1 cellular context compared by ENCODE assay signal in genomic region chr10:22369433-22370072, GRCh38.
A peak's percentile ranks its signal among the peaks of the same experiment; 100 is the strongest.
TF ChIP-seq lines count a peak whose summit lies in the region.

No MANE protein-coding gene starts in this region.

TF ChIP-seq in K562, 482 proteins besides CTCF, POLR2A, EP300 and RAD21 (continued from another document and continues in another):
- TF ChIP-seq ZNF592 (IDR thresholded peaks at IDR 0.05) (peak; percentile 35), TRIM24 (IDR thresholded peaks at IDR 0.05) (peak; percentile 63 to 76; a peak in 3 of 4 replicates), KAT8 (IDR thresholded peaks at IDR 0.05; ENCODE audit: low read depth) (no peak), IRF9 (tag; IDR thresholded peaks at IDR 0.05) (0 out of 2 replicates have a peak, but pooled peaks have one; percentile 26), HNRNPL (IDR thresholded peaks at IDR 0.05; ENCODE audit: low read depth, low read length) (no peak), EP400 (IDR thresholded peaks at IDR 0.05) (peak; percentile 34; the same call in 1 of the 2 replicates), NCOR1 (IDR thresholded peaks at IDR 0.05) (peak; percentile 13; the same call in 1 of the 2 replicates), ZNF395 (CRISPR knock-in tag; IDR thresholded peaks at IDR 0.05) (no peak), HDAC2 (IDR thresholded peaks at IDR 0.05) (peak; percentile 77; the same call in 1 of the 2 replicates), ZNF3 (CRISPR knock-in tag; IDR thresholded peaks at IDR 0.05) (peak; percentile 64), BCOR (IDR thresholded peaks at IDR 0.05) (peak; percentile 95), ZNF311 (CRISPR knock-in tag; IDR thresholded peaks at IDR 0.05) (no peak), JUN (IDR thresholded peaks at IDR 0.05; ENCODE audit: borderline replicate concordance, low read depth, low read length) (peak; percentile 95), JUN (CRISPR knock-in tag; IDR thresholded peaks at IDR 0.05; ENCODE audit: borderline replicate concordance) (no peak), MYC (IDR thresholded peaks at IDR 0.05; ENCODE audit: low read depth, low read length) (no peak), MYC (CRISPR knock-in tag; IDR thresholded peaks at IDR 0.05; ENCODE audit: borderline replicate concordance, low read depth) (no peak), FOS (IDR thresholded peaks at IDR 0.05; ENCODE audit: extremely low read depth, insufficient read length) (peak; percentile 43), GATAD2A (IDR thresholded peaks at IDR 0.05) (0 out of 2 replicates have a peak, but pooled peaks have one; percentile 31), UBTF (IDR thresholded peaks at IDR 0.05; ENCODE audit: borderline replicate concordance in 1 of 2, low read depth in 2 of 2, low read length in 2 of 2) (no peak), FIP1L1 (IDR thresholded peaks at IDR 0.05; ENCODE audit: low read depth, low read length, poor library complexity, severe bottlenecking) (no peak), FOXO4 (CRISPR knock-in tag; IDR thresholded peaks at IDR 0.05) (no peak), NFXL1 (CRISPR knock-in tag; IDR thresholded peaks at IDR 0.05) (0 out of 2 replicates have a peak, but pooled peaks have one; percentile 16), HDGF (IDR thresholded peaks at IDR 0.05) (0 out of 2 replicates have a peak, but pooled peaks have one; percentile 47), CC2D1A (IDR thresholded peaks at IDR 0.05) (peak; percentile 67; the same call in 1 of the 2 replicates), GMEB1 (CRISPR knock-in tag; IDR thresholded peaks at IDR 0.05) (no peak), KLF1 (tag; IDR thresholded peaks at IDR 0.05) (no peak), POLR2AphosphoS5 (IDR thresholded peaks at IDR 0.05; ENCODE audit: control insufficient read depth, insufficient read depth, low read depth, low read length) (no peak), MTA3 (IDR thresholded peaks at IDR 0.05; ENCODE audit: borderline replicate concordance) (peak; percentile 73; the same call in 1 of the 2 replicates), NFIC (IDR thresholded peaks at IDR 0.05) (no peak), KDM2B (CRISPR knock-in tag; IDR thresholded peaks at IDR 0.05) (no peak), OTX1 (CRISPR knock-in tag; IDR thresholded peaks at IDR 0.05) (no peak), ARID1B (IDR thresholded peaks at IDR 0.05) (peak; percentile 60), SRSF9 (IDR thresholded peaks at IDR 0.05; ENCODE audit: borderline replicate concordance, low read depth, low read length) (no peak), PBX2 (CRISPR knock-in tag; IDR thresholded peaks at IDR 0.05; ENCODE audit: low read depth) (no peak), PBX2 (tag; conservative IDR thresholded peaks at IDR 0.05; ENCODE audit: low read depth) (no peak), SAFB (IDR thresholded peaks at IDR 0.05; ENCODE audit: borderline replicate concordance, low read depth, low read length) (no peak), ZKSCAN8 (CRISPR knock-in tag; IDR thresholded peaks at IDR 0.05) (no peak), WHSC1 (IDR thresholded peaks at IDR 0.05; ENCODE audit: low read length) (no peak), ZNF347 (CRISPR knock-in tag; IDR thresholded peaks at IDR 0.05; ENCODE audit: low read depth) (no peak), MAZ (CRISPR knock-in tag; conservative IDR thresholded peaks at IDR 0.05 in 1 of 2, IDR thresholded peaks at IDR 0.05 in 1 of 2) (no peak), EGR1 (conservative IDR thresholded peaks at IDR 0.05) (no peak), AFF1 (IDR thresholded peaks at IDR 0.05; ENCODE audit: low read depth in 1 of 2, partially characterized antibody in 2 of 2) (no peak), ELK1 (CRISPR knock-in tag; IDR thresholded peaks at IDR 0.05) (no peak), NELFE (IDR thresholded peaks at IDR 0.05; ENCODE audit: insufficient read depth, insufficient read length) (no peak), HDAC3 (IDR thresholded peaks at IDR 0.05; ENCODE audit: borderline replicate concordance, partially characterized antibody) (peak; percentile 44)
